1 cellular context compared by ENCODE assay signal in genomic region chr5:170268884-170269283, GRCh38.
TF ChIP-seq lines count a peak whose summit lies in the region.

No MANE protein-coding gene starts in this region.

TF ChIP-seq in K562, 482 proteins besides CTCF, POLR2A, EP300 and RAD21:
- TF ChIP-seq, protein P1, sequence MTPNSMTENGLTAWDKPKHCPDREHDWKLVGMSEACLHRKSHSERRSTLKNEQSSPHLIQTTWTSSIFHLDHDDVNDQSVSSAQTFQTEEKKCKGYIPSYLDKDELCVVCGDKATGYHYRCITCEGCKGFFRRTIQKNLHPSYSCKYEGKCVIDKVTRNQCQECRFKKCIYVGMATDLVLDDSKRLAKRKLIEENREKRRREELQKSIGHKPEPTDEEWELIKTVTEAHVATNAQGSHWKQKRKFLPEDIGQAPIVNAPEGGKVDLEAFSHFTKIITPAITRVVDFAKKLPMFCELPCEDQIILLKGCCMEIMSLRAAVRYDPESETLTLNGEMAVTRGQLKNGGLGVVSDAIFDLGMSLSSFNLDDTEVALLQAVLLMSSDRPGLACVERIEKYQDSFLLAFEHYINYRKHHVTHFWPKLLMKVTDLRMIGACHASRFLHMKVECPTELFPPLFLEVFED (CRISPR knock-in tag; conservative IDR thresholded peaks at IDR 0.05), result 0 out of 2 replicates have a peak, but pooled peaks have one; percentile 52
- TF ChIP-seq TEAD4 (IDR thresholded peaks at IDR 0.05; ENCODE audit: low read length), result peak; percentile 27; the same call in 1 of the 2 replicates
- no peak for TF ChIP-seq TEAD4 (CRISPR knock-in tag; IDR thresholded peaks at IDR 0.05; ENCODE audit: borderline replicate concordance)
- TF ChIP-seq MECOM (CRISPR knock-in tag; IDR thresholded peaks at IDR 0.05), result peak; percentile 45; the same call in 1 of the 2 replicates
- TF ChIP-seq FOXJ3 (CRISPR knock-in tag; IDR thresholded peaks at IDR 0.05), result no peak
- TF ChIP-seq ZBTB2 (IDR thresholded peaks at IDR 0.05), result no peak
- no peak for TF ChIP-seq CAMTA2 (CRISPR knock-in tag; conservative IDR thresholded peaks at IDR 0.05)
- TF ChIP-seq GABPB1 (CRISPR knock-in tag; IDR thresholded peaks at IDR 0.05), result 0 out of 2 replicates have a peak, but pooled peaks have one; percentile 45
- peak; percentile 46; the same call in 1 of the 2 replicates for TF ChIP-seq CTBP1 (IDR thresholded peaks at IDR 0.05; ENCODE audit: borderline replicate concordance)
- peak in 1 of 2 experiments; percentile 80; a peak in 2 of 4 replicates for TF ChIP-seq ETV6 (IDR thresholded peaks at IDR 0.05; ENCODE audit: borderline replicate concordance in 1 of 2, low read depth in 2 of 2, low read length in 1 of 2)
- no peak for TF ChIP-seq ETV6 (CRISPR knock-in tag; IDR thresholded peaks at IDR 0.05; ENCODE audit: borderline replicate concordance)
- TF ChIP-seq CHD1 (IDR thresholded peaks at IDR 0.05; ENCODE audit: low read length), result no peak
- TF ChIP-seq JUND (IDR thresholded peaks at IDR 0.05; ENCODE audit: borderline replicate concordance, low read depth, low read length), result 0 out of 2 replicates have a peak, but pooled peaks have one; percentile 30
- TF ChIP-seq JUND (tag; IDR thresholded peaks at IDR 0.05; ENCODE audit: borderline replicate concordance, low read depth, low read length), result no peak; the same call in 2 of the 3 replicates
- TF ChIP-seq, protein P2, sequence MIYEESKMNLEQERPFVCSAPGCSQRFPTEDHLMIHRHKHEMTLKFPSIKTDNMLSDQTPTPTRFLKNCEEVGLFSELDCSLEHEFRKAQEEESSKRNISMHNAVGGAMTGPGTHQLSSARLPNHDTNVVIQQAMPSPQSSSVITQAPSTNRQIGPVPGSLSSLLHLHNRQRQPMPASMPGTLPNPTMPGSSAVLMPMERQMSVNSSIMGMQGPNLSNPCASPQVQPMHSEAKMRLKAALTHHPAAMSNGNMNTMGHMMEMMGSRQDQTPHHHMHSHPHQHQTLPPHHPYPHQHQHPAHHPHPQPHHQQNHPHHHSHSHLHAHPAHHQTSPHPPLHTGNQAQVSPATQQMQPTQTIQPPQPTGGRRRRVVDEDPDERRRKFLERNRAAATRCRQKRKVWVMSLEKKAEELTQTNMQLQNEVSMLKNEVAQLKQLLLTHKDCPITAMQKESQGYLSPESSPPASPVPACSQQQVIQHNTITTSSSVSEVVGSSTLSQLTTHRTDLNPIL (CRISPR knock-in tag; IDR thresholded peaks at IDR 0.05), result no peak
- peak; percentile 99 for TF ChIP-seq SPI1 (IDR thresholded peaks at IDR 0.05; ENCODE audit: borderline replicate concordance, low read depth, low read length)
- TF ChIP-seq RFX7 (CRISPR knock-in tag; IDR thresholded peaks at IDR 0.05), result no peak
- TF ChIP-seq KDM2B (CRISPR knock-in tag; IDR thresholded peaks at IDR 0.05), result no peak
- TF ChIP-seq TEAD1 (CRISPR knock-in tag; IDR thresholded peaks at IDR 0.05), result 0 out of 4 replicates have a peak, but pooled peaks of 1 of the 2 experiments have one; percentile 15
- TF ChIP-seq, protein P3, sequence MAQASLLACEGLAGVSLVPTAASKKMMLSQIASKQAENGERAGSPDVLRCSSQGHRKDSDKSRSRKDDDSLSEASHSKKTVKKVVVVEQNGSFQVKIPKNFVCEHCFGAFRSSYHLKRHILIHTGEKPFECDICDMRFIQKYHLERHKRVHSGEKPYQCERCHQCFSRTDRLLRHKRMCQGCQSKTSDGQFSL (CRISPR knock-in tag; IDR thresholded peaks at IDR 0.05), result no peak
- TF ChIP-seq, protein P3 (tag; IDR thresholded peaks at IDR 0.05), result no peak
- 0 out of 4 replicates have a peak, but pooled peaks of 1 of the 2 experiments have one; percentile 38 for TF ChIP-seq RCOR1 (IDR thresholded peaks at IDR 0.05; ENCODE audit: borderline replicate concordance in 1 of 2, low read depth in 2 of 2, low read length in 2 of 2)
- no peak for TF ChIP-seq POLR2AphosphoS5 (IDR thresholded peaks at IDR 0.05; ENCODE audit: control insufficient read depth, insufficient read depth, low read depth, low read length)
- TF ChIP-seq MYNN (IDR thresholded peaks at IDR 0.05), result peak; percentile 38; the same call in 1 of the 2 replicates
- no peak for TF ChIP-seq MYNN (CRISPR knock-in tag; IDR thresholded peaks at IDR 0.05)
- TF ChIP-seq ESRRA (IDR thresholded peaks at IDR 0.05; ENCODE audit: borderline replicate concordance, low read depth), result peak; percentile 28; the same call in 1 of the 2 replicates
- TF ChIP-seq MAZ (CRISPR knock-in tag; conservative IDR thresholded peaks at IDR 0.05 in 1 of 2, IDR thresholded peaks at IDR 0.05 in 1 of 2), result peak in 1 of 2 experiments; percentile 26; a peak in 1 of 4 replicates
- TF ChIP-seq ZKSCAN3 (CRISPR knock-in tag; IDR thresholded peaks at IDR 0.05), result peak; percentile 42; the same call in 1 of the 2 replicates
- TF ChIP-seq ELF2 (CRISPR knock-in tag; IDR thresholded peaks at IDR 0.05), result 0 out of 2 replicates have a peak, but pooled peaks have one; percentile 57
- peak in 1 of 3 experiments; percentile 66; a peak in 2 of 6 replicates for TF ChIP-seq ZBTB11 (CRISPR knock-in tag; IDR thresholded peaks at IDR 0.05)
- TF ChIP-seq SRF (CRISPR knock-in tag; IDR thresholded peaks at IDR 0.05), result peak in 1 of 2 experiments; percentile 71; a peak in 2 of 4 replicates
